ENCODE assay signal across 17 cellular contexts in the genomic region with DNA sequence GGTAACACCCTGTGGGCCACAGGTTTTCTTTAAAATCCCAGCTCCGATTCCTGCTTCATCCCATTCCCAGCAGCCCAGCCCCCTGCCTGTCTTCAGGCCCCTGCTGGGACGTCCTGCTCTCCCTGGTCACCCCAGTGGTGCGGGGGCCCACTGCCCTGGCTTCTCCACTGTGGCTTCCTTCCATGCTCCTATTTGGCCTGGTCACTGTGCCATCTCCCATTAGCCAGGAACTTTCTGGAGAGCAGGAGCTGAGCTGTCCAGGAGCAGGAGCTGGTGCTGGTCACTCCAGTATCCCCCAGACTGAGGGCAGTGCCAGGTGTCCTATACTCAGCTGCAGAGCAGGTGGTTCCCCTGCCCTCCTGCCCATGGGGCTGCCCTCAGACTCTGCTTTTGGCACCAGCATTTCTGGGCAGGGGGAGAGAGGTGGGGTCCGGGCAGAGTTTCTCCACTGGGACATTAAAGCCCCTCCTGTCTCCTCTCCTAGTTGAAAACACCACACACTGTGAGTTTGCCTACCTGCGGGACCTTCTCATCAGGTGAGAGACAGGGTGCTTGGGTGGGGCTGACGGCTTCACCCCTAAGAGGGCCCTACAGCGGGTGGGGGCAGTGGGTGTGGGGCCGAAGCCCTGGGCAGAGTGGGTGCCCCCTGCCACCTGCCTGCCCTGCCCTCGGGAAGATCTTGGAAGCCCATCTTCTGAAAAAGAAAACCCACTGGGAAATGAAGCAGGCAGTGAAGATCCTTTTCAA.
DNase-seq lines count a peak whose midpoint lies in the region; ATAC-seq and TF ChIP-seq lines count a peak whose summit lies in the region.
"Had no signal": no experiment of that assay in that cellular context is flagged by ENCODE, and none has a peak within 500 bp of the region (broad histone marks: within the 10 kb centered on the region; RNA-seq: fewer than 3 reads in every experiment).

No MANE protein-coding gene starts in this region.

- WGBS in upper lobe of left lung, 2 donors = 91 to 98% methylated on average over 5 to 9 of the region's 9 CpGs

- peaks cover 5 to 80% (median 41%) of the 10 kb centered on the region in 4 donors for H3K36me3 ChIP-seq in upper lobe of left lung

- H3K27ac ChIP-seq in RWPE1 = peak overlapping the region; percentile 29
- no peak overlapping the region for H3K27ac ChIP-seq in upper lobe of left lung
- H3K27ac ChIP-seq: KMS-11, prostate gland had no signal

- no peak overlapping the region for H3K4me3 ChIP-seq in upper lobe of left lung
- H3K4me3 ChIP-seq: prostate gland had no signal

- no peaks in the 10 kb centered on the region for H3K9me3 ChIP-seq in upper lobe of left lung
- H3K9me3 ChIP-seq: prostate gland had no signal

- POLR2A ChIA-PET in RWPE1 (lab: Yijun Ruan, JAX; ENCODE audit: low non-redundant PET) = no interaction called here

- no peaks in the 10 kb centered on the region for H3K27me3 ChIP-seq in upper lobe of left lung

- peaks cover 5 to 16% (median 8%) of the 10 kb centered on the region in 4 donors for H3K4me1 ChIP-seq in upper lobe of left lung
- H3K4me1 ChIP-seq: prostate gland had no signal

- peak; percentile 59 for DNase-seq in activated effector memory CD4-positive, alpha-beta T cell treated with anti-CD3 and anti-CD28 coated beads, Interleukin-2, amount 50 U/mL, for 16 hours
- DNase-seq in activated effector memory CD4-positive, alpha-beta T cell treated with Interleukin-2 at 50 U/mL for 16 hours = no peak
- DNase-seq in RWPE1 (ENCODE audit: low spot score) (no peak), islet precursor cell (peak; percentile 47), upper lobe of left lung (peak; percentile 17 to 29), HT-29 (ENCODE audit: low spot score) (no peak)
- DNase-seq: caudate nucleus; kidney glomerular epithelial cell; mesendoderm; NCI-H2029 treated with DMSO at 0.1 percent for 48 hours; NCI-H510A; NK-92 treated with Interleukin-12 subunit alpha and Interleukin-12 subunit beta, amount 100 ng/mL, for 24 hours; stimulated activated CD4-positive, alpha-beta T cell treated with anti-CD3 and anti-CD28 coated beads, Interleukin-4, amount 100 ng/mL, for 4 hours had no signal

- no peak for TF ChIP-seq CTCF in RWPE1 (conservative IDR thresholded peaks at IDR 0.05; ENCODE audit: low read depth)
- TF ChIP-seq CTCF in upper lobe of left lung (IDR thresholded peaks at IDR 0.05) = no peak

- no peak for TF ChIP-seq EP300 in upper lobe of left lung (IDR thresholded peaks at IDR 0.05)

- TF ChIP-seq POLR2A in upper lobe of left lung (IDR thresholded peaks at IDR 0.05) = no peak

- CTCF ChIA-PET in RWPE1 (lab: Yijun Ruan, JAX) = interaction anchor here (0.6 kb wide), 1 partner anchor 15 kb away, joined by 4 read pairs; no protein-coding TSS in a partner anchor

- ATAC-seq in upper lobe of left lung (ENCODE audit: low FRiP score in 2 of 2) (no peak), HG02678 (IDR thresholded peaks at IDR 0.05; ENCODE audit: unreplicated experiment) (no peak), HG02588 (IDR thresholded peaks at IDR 0.05; ENCODE audit: unreplicated experiment) (no peak)

Comparison
In these comparisons a context has a peak if more than half of its experiments do, and no peak if none do; other contexts are left out.
1. DNase-seq: peak in activated effector memory CD4-positive, alpha-beta T cell treated with anti-CD3 and anti-CD28 coated beads, Interleukin-2, amount 50 U/mL, for 16 hours (single experiment), islet precursor cell (single experiment) and upper lobe of left lung (2 of 2); none in activated effector memory CD4-positive, alpha-beta T cell treated with Interleukin-2 at 50 U/mL for 16 hours (single experiment), RWPE1 (single experiment) and HT-29 (single experiment).